1 cellular context compared by ENCODE assay signal in the genomic region with DNA sequence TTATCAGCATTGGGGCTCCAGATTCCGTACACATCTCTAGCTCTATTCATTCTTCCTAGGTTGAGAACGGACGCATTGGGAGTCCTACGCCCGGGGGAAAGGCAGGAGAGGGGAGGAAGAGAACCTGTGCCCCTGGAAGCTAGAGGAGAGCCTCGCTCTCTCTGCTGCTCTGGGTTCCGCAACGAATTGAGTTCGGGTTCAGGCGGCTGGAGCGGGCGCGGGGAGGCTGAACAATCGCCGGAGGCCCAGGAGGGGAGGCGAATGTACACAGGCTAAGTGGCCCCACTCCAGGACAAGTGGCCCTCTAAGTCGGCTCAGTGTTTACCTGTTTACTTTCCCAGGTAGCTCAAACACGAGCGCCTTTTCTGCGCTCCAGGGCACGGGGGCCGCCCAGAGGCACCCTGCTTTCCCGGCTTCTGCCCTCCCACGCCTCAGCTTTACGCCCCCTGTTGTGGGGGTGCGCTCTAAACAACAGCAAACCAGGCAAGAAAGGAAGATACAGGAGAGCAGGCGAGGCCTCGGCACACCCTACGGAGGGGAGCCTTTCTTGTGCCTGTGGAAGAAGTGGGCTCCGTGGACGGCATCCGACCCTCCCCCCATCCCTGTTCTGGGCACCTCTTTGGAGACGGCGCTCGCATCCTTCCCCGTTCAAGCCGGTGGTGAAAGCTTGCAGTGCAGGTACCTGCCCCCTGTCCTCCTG.
TF ChIP-seq lines count a peak whose summit lies in the region.

No MANE protein-coding gene starts in this region.

TF ChIP-seq in H1, 55 proteins besides CTCF, POLR2A, EP300 and RAD21:
- no peak for TF ChIP-seq HDAC6 (IDR thresholded peaks at IDR 0.05; ENCODE audit: low read depth, low read length)
- no peak for TF ChIP-seq CBX5 (IDR thresholded peaks at IDR 0.05; ENCODE audit: low read depth, low read length)
- TF ChIP-seq EZH2 (IDR thresholded peaks at IDR 0.05; ENCODE audit: low read depth, low read length, severe bottlenecking): peak; percentile 85
- no peak for TF ChIP-seq SP2 (IDR thresholded peaks at IDR 0.05; ENCODE audit: low read length)
- no peak for TF ChIP-seq SP4 (IDR thresholded peaks at IDR 0.05; ENCODE audit: low read length)
- no peak for TF ChIP-seq BCL11A (IDR thresholded peaks at IDR 0.05; ENCODE audit: low read depth in 2 of 2, low read length in 2 of 2)
- no peak for TF ChIP-seq MAFK (IDR thresholded peaks at IDR 0.05; ENCODE audit: low read depth, low read length)
- TF ChIP-seq PHF8 (conservative IDR thresholded peaks at IDR 0.05; ENCODE audit: low read depth, low read length): no peak
- no peak for TF ChIP-seq NRF1 (IDR thresholded peaks at IDR 0.05; ENCODE audit: low read depth, low read length)
- peak; percentile 93 for TF ChIP-seq RNF2 (IDR thresholded peaks at IDR 0.05; ENCODE audit: borderline replicate concordance, low read depth, low read length, missing control alignments, poor library complexity, severe bottlenecking)
- peak; percentile 76 for TF ChIP-seq SUZ12 (IDR thresholded peaks at IDR 0.05; ENCODE audit: low read length)
- TF ChIP-seq CHD1 (IDR thresholded peaks at IDR 0.05; ENCODE audit: low read depth, low read length): no peak
- peak; percentile 33; the same call in 1 of the 2 replicates for TF ChIP-seq CBX8 (IDR thresholded peaks at IDR 0.05; ENCODE audit: borderline replicate concordance, low read depth, low read length)
